Comparison of ENCODE assay signal across 11 cellular contexts in genomic region chr17:47703191-47703591, GRCh38. TPM values are rescaled to one million over a fixed set of nuclear protein-coding genes. Genes with fewer than 3 reads are reported as not detected.
A peak's percentile ranks its signal among the peaks of the same experiment; 100 is the strongest.
DNase-seq lines count a peak whose midpoint lies in the region; ATAC-seq and TF ChIP-seq lines count a peak whose summit lies in the region.
"Had no signal": no experiment of that assay in that cellular context is flagged by ENCODE, and none has a peak within 500 bp of the region (broad histone marks: within the 10 kb centered on the region; RNA-seq: fewer than 3 reads in every experiment).

No MANE protein-coding gene starts in this region.

- intact Hi-C loops in OCI-LY7 (cut with micrococcal nuclease; ENCODE audit: unreplicated experiment): no loop called here
- intact Hi-C loops in activated T-helper 2 cell treated with anti-CD3 and anti-CD28 coated beads, Interferon-gamma antibody, Interleukin-2, Interleukin-4, amounts not matched to agents 10 μg/mL and 5 μg/mL and 100 μg/mL, durations not matched to agents 14 hours and 24 hours and 36 hours (cut with micrococcal nuclease): no loop called here
- intact Hi-C loops in posterior vena cava (cut with DNase I): no loop called here

- DNase-seq in DND-41 (no peak), OCI-LY7 (ENCODE audit: low spot score) (peak; percentile 37), posterior vena cava (ENCODE audit: low spot score) (peak; percentile 82), D341Med (ENCODE audit: low spot score) (no peak)
- DNase-seq in activated T-helper 2 cell treated with anti-CD3 and anti-CD28 coated beads, Interferon-gamma antibody, Interleukin-2, Interleukin-4, amounts not matched to agents 10 μg/mL and 5 μg/mL and 100 μg/mL, durations not matched to agents 14 hours and 24 hours and 36 hours (ENCODE audit: low spot score): no peak

- H3K4me1 ChIP-seq in DND-41 (ENCODE audit: insufficient read depth, low read length) (0 out of 2 replicates have a peak, but pooled peaks cover 3% of the 10 kb centered on the region), OCI-LY7 (ENCODE audit: insufficient read depth, low read length, poor library complexity, severe bottlenecking) (peaks cover 34% of the 10 kb centered on the region)

- H3K4me3 ChIP-seq in DND-41 (ENCODE audit: low read depth in 1 of 2, low read length in 2 of 2) (no peak overlapping the region), OCI-LY7 (ENCODE audit: low read depth, low read length, poor library complexity, severe bottlenecking) (no peak overlapping the region)

- peak overlapping the region; percentile 50 for H3K4me3 Mint-ChIP-seq in activated T-helper 2 cell treated with anti-CD3 and anti-CD28 coated beads, Interferon-gamma antibody, Interleukin-2, Interleukin-4, amounts not matched to agents 10 μg/mL and 5 μg/mL and 100 μg/mL, durations not matched to agents 14 hours and 24 hours and 36 hours (ENCODE audit: low read depth)
- H3K4me3 Mint-ChIP-seq: dendritic cell treated with granulocyte-macrophage colony-stimulating factor and Interleukin-4, amounts not matched to agents 40 ng/mL and 50 ng/mL, for 4 days; WTC11 had no signal

- H3K36me3 ChIP-seq in DND-41 (ENCODE audit: insufficient read depth, low read length) (no peaks in the 10 kb centered on the region), OCI-LY7 (ENCODE audit: insufficient read depth, low read length) (0 out of 2 replicates have a peak, but pooled peaks cover 7% of the 10 kb centered on the region)

- no peaks in the 10 kb centered on the region for H3K27me3 Mint-ChIP-seq in activated T-helper 2 cell treated with anti-CD3 and anti-CD28 coated beads, Interferon-gamma antibody, Interleukin-2, Interleukin-4, amounts not matched to agents 10 μg/mL and 5 μg/mL and 100 μg/mL, durations not matched to agents 14 hours and 24 hours and 36 hours (ENCODE audit: low read depth)

- no peaks in the 10 kb centered on the region for H3K9me2 ChIP-seq in OCI-LY7 (ENCODE audit: insufficient read depth, low read length)

- H3K79me2 ChIP-seq in DND-41 (ENCODE audit: insufficient read depth, low read length): no peaks in the 10 kb centered on the region
- H3K79me2 ChIP-seq in OCI-LY7 (ENCODE audit: insufficient read depth, low read depth, low read length): no peaks in the 10 kb centered on the region

- H3K4me2 ChIP-seq in DND-41 (ENCODE audit: insufficient read depth, low read length) (no peak overlapping the region), OCI-LY7 (ENCODE audit: low read length) (peak overlapping the region; percentile 40)
- H3K4me2 ChIP-seq: KMS-11 had no signal

- peak overlapping the region; percentile 89 for H3K27ac Mint-ChIP-seq in activated T-helper 2 cell treated with anti-CD3 and anti-CD28 coated beads, Interferon-gamma antibody, Interleukin-2, Interleukin-4, amounts not matched to agents 10 μg/mL and 5 μg/mL and 100 μg/mL, durations not matched to agents 14 hours and 24 hours and 36 hours
- H3K27ac Mint-ChIP-seq: dendritic cell treated with granulocyte-macrophage colony-stimulating factor and Interleukin-4, amounts not matched to agents 40 ng/mL and 50 ng/mL, for 4 days; WTC11 had no signal

- H2AFZ ChIP-seq in DND-41 (ENCODE audit: low read depth, low read length) (no peak overlapping the region), OCI-LY7 (ENCODE audit: low read length) (peak overlapping the region; percentile 40; the same call in 1 of the 2 replicates)

- H4K20me1 ChIP-seq in DND-41 (ENCODE audit: insufficient read depth, low read length) (peaks cover 11% of the 10 kb centered on the region), OCI-LY7 (ENCODE audit: insufficient read depth, low read length) (no peaks in the 10 kb centered on the region)

- H3K9me3 Mint-ChIP-seq in activated T-helper 2 cell treated with anti-CD3 and anti-CD28 coated beads, Interferon-gamma antibody, Interleukin-2, Interleukin-4, amounts not matched to agents 10 μg/mL and 5 μg/mL and 100 μg/mL, durations not matched to agents 14 hours and 24 hours and 36 hours: no peaks in the 10 kb centered on the region
- H3K9me3 Mint-ChIP-seq: dendritic cell treated with granulocyte-macrophage colony-stimulating factor and Interleukin-4, amounts not matched to agents 40 ng/mL and 50 ng/mL, for 4 days; WTC11 had no signal

- no TSS peak for BruUV-seq in OCI-LY7 (replicated peaks; lab: Mats Ljungman, UMichigan)

- H3K27ac ChIP-seq in DND-41 (ENCODE audit: low read length) (no peak overlapping the region), OCI-LY7 (ENCODE audit: low read depth, low read length, poor library complexity, severe bottlenecking) (no peak overlapping the region)
- H3K27ac ChIP-seq: KMS-11 had no signal

- peaks cover 15% of the 10 kb centered on the region for H3K36me3 Mint-ChIP-seq in activated T-helper 2 cell treated with anti-CD3 and anti-CD28 coated beads, Interferon-gamma antibody, Interleukin-2, Interleukin-4, amounts not matched to agents 10 μg/mL and 5 μg/mL and 100 μg/mL, durations not matched to agents 14 hours and 24 hours and 36 hours (ENCODE audit: low read depth)
- H3K36me3 Mint-ChIP-seq: WTC11 had no signal

- no peaks in the 10 kb centered on the region for H3K9me3 ChIP-seq in DND-41 (ENCODE audit: insufficient read depth, low read length, severe bottlenecking)
- H3K9me3 ChIP-seq in OCI-LY7 (ENCODE audit: low read length): no peaks in the 10 kb centered on the region

- CTCF ChIA-PET in OCI-LY7 (lab: Charles Lee; ENCODE audit: unreplicated experiment): no interaction called here

- H3K27me3 ChIP-seq in DND-41 (ENCODE audit: insufficient read depth, low read length, poor library complexity): no peaks in the 10 kb centered on the region

- peaks cover 64% of the 10 kb centered on the region for H3K4me1 Mint-ChIP-seq in activated T-helper 2 cell treated with anti-CD3 and anti-CD28 coated beads, Interferon-gamma antibody, Interleukin-2, Interleukin-4, amounts not matched to agents 10 μg/mL and 5 μg/mL and 100 μg/mL, durations not matched to agents 14 hours and 24 hours and 36 hours (ENCODE audit: low read depth)

- ATAC-seq in DND-41 (ENCODE audit: insufficient read depth, low read depth) (0 out of 3 replicates have a peak, but pooled peaks have one; percentile 12), HG02973 (IDR thresholded peaks at IDR 0.05; ENCODE audit: unreplicated experiment) (no peak), HG02571 (IDR thresholded peaks at IDR 0.05; ENCODE audit: unreplicated experiment) (no peak), GM21619 (IDR thresholded peaks at IDR 0.05; ENCODE audit: unreplicated experiment) (no peak)
- ATAC-seq: WTC11 had no signal

- H3K9ac ChIP-seq in DND-41 (ENCODE audit: low read depth, low read length): no peak overlapping the region
- H3K9ac ChIP-seq: KMS-11 had no signal

- TF ChIP-seq CTCF in DND-41 (IDR thresholded peaks at IDR 0.05; ENCODE audit: borderline replicate concordance, extremely low read depth, low read length, poor library complexity, severe bottlenecking) (no peak), OCI-LY7 (conservative IDR thresholded peaks at IDR 0.05; ENCODE audit: low read length) (no peak)

- POLR2A ChIA-PET in OCI-LY7 (lab: Charles Lee): no interaction called here

RNA-seq across cellular contexts. Expression of gene TBKBP1, which starts 9.2 kb away (rescaled TPM):
- 8.3 and 15.0 TPM in 2 replicates for total RNA-seq in OCI-LY7 (2014; rRNA removed; shearing (Covaris generic))
- total RNA-seq in OCI-LY7 (2022) (15.2 and 16.0 TPM in 2 replicates), posterior vena cava (10 to 100 TPM; 10.7 to 13.8 TPM)
- 9.8 and 11.3 TPM in 2 replicates for total RNA-seq in activated T-helper 2 cell treated with anti-CD3 and anti-CD28 coated beads, Interferon-gamma antibody, Interleukin-2, Interleukin-4, amounts not matched to agents 10 μg/mL and 5 μg/mL and 100 μg/mL, durations not matched to agents 14 hours and 24 hours and 36 hours

RNA-seq across cellular contexts. Expression of gene TBX21, which starts 29.8 kb away (rescaled TPM):
- not detected in 2 replicates for total RNA-seq in OCI-LY7 (2014; rRNA removed; shearing (Covaris generic))
- total RNA-seq in OCI-LY7 (2022) (not detected in 2 replicates), posterior vena cava (under 1 TPM; 0.48 to 0.65 TPM)
- 40.4 and 40.6 TPM in 2 replicates for total RNA-seq in activated T-helper 2 cell treated with anti-CD3 and anti-CD28 coated beads, Interferon-gamma antibody, Interleukin-2, Interleukin-4, amounts not matched to agents 10 μg/mL and 5 μg/mL and 100 μg/mL, durations not matched to agents 14 hours and 24 hours and 36 hours

RNA-seq across cellular contexts. Expression of gene KPNB1, which starts 53.5 kb away (rescaled TPM):
- total RNA-seq in OCI-LY7 (2014; rRNA removed; shearing (Covaris generic)): 215 and 232 TPM in 2 replicates
- total RNA-seq in OCI-LY7 (2022) (423 and 453 TPM in 2 replicates), posterior vena cava (100 to 1,000 TPM; 193 to 198 TPM)
- 687 and 692 TPM in 2 replicates for total RNA-seq in activated T-helper 2 cell treated with anti-CD3 and anti-CD28 coated beads, Interferon-gamma antibody, Interleukin-2, Interleukin-4, amounts not matched to agents 10 μg/mL and 5 μg/mL and 100 μg/mL, durations not matched to agents 14 hours and 24 hours and 36 hours

Comparison
In these comparisons a context has a peak if more than half of its experiments do, and no peak if none do; other contexts are left out.
1. DNase-seq: peak in OCI-LY7 (single experiment) and posterior vena cava (single experiment); none in DND-41 (single experiment), activated T-helper 2 cell treated with anti-CD3 and anti-CD28 coated beads, Interferon-gamma antibody, Interleukin-2, Interleukin-4, amounts not matched to agents 10 μg/mL and 5 μg/mL and 100 μg/mL, durations not matched to agents 14 hours and 24 hours and 36 hours (single experiment) and D341Med (single experiment).
2. RNA of gene TBX21, which starts 29.8 kb away (total RNA-seq): 40.4 to 40.6 TPM in activated T-helper 2 cell treated with anti-CD3 and anti-CD28 coated beads, Interferon-gamma antibody, Interleukin-2, Interleukin-4, amounts not matched to agents 10 μg/mL and 5 μg/mL and 100 μg/mL, durations not matched to agents 14 hours and 24 hours and 36 hours; 0.48 to 0.65 TPM in posterior vena cava and not detected in OCI-LY7; every median in the first group is over 10 times any median in the second.